Comparison of ENCODE assay signal across 10 cellular contexts in the genomic region with DNA sequence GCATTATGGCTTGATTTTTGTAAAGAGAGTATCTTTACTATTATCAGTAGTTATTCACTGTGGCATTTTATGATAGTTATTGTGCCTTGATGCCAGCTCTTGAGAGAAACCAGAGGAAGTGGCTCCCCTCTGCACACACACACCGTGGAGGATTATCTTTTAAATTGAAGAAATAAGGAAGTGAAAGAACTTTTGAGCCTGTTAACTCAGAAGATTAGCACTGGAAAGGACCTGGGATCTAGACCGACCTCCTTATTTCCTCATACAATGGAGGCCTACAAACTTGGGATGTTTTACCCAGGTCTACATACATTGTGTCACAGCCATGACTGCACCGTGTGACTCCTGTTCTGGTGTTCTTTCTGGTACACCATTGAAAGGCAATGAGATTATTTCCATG. TPM values are rescaled to one million over a fixed set of nuclear protein-coding genes. Genes with fewer than 3 reads are reported as not detected.
A peak's percentile ranks its signal among the peaks of the same experiment; 100 is the strongest.
DNase-seq lines count a peak whose midpoint lies in the region; ATAC-seq and TF ChIP-seq lines count a peak whose summit lies in the region.
"Had no signal": no experiment of that assay in that cellular context is flagged by ENCODE, and none has a peak within 500 bp of the region (broad histone marks: within the 10 kb centered on the region; RNA-seq: fewer than 3 reads in every experiment).

No MANE protein-coding gene starts in this region.

- peaks cover 69 to 93% (median 80%) of the 10 kb centered on the region in 11 experiments for H3K36me3 ChIP-seq in BLaER1 treated with 17β-estradiol and CSF1 and Interleukin-3, amounts not matched to agents 10 nM and 100 nM
- H3K36me3 ChIP-seq: brain microvascular endothelial cell had no signal

- H4K20me1 ChIP-seq in BLaER1 treated with 17β-estradiol and CSF1 and Interleukin-3, amounts not matched to agents 10 nM and 100 nM = peaks cover 0 to 81% (median 26%) of the 10 kb centered on the region in 11 experiments; a peak in 13 of 22 replicates

- DNase-seq in activated CD4-positive, alpha-beta memory T cell treated with anti-CD3 and anti-CD28 coated beads, Interleukin-2, amount 10 ng/mL, durations not matched to agents 7 days and 5 days = no peak
- no peak for DNase-seq in foreskin fibroblast
- DNase-seq in HEK293T (ENCODE audit: extremely low spot score) = no peak
- no peak for DNase-seq in COR-L47 (lab: John Stamatoyannopoulos, UW)
- DNase-seq: brain microvascular endothelial cell, foreskin melanocyte had no signal

- H3K9ac ChIP-seq in BLaER1 treated with 17β-estradiol and CSF1 and Interleukin-3, amounts not matched to agents 10 nM and 100 nM = 0 out of 22 replicates have a peak overlapping the region, but pooled peaks of 2 of the 11 experiments have one; percentile 3 to 12

- peaks cover 35 to 54% (median 46%) of the 10 kb centered on the region in 3 donors for H3K4me1 Mint-ChIP-seq in IgD-negative memory B cell
- H3K4me1 Mint-ChIP-seq in activated CD4-positive, alpha-beta memory T cell treated with anti-CD3 and anti-CD28 coated beads, Interleukin-2, amount 10 ng/mL, durations not matched to agents 7 days and 5 days = peaks cover 76% of the 10 kb centered on the region

- no peaks in the 10 kb centered on the region for H3K27me3 Mint-ChIP-seq in IgD-negative memory B cell
- no peaks in the 10 kb centered on the region for H3K27me3 Mint-ChIP-seq in activated CD4-positive, alpha-beta memory T cell treated with anti-CD3 and anti-CD28 coated beads, Interleukin-2, amount 10 ng/mL, durations not matched to agents 7 days and 5 days

- H3K27ac ChIP-seq in BLaER1 treated with 17β-estradiol and CSF1 and Interleukin-3, amounts not matched to agents 10 nM and 100 nM = peak overlapping the region in 6 of 11 experiments; percentile 35 to 63 (median 52); a peak in 9 of 22 replicates
- H3K27ac ChIP-seq: brain microvascular endothelial cell had no signal

- POLR2A ChIA-PET in activated CD4-positive, alpha-beta memory T cell treated with anti-CD3 and anti-CD28 coated beads, Interleukin-2, amount 10 ng/mL, durations not matched to agents 7 days and 5 days (lab: Charles Lee) = interaction anchor here (0.8 to 2.0 kb wide), 3 partner anchors 9 to 199 kb away, joined by 3 to 6 read pairs (median 4); a partner anchor contains a TSS
- POLR2A ChIA-PET in HEK293T (lab: Yijun Ruan, JAX) = no interaction called here

- H3K4me3 Mint-ChIP-seq in IgD-negative memory B cell = peak overlapping the region in 2 of 4 donors; percentile 35 to 66
- no peak overlapping the region for H3K4me3 Mint-ChIP-seq in activated CD4-positive, alpha-beta memory T cell treated with anti-CD3 and anti-CD28 coated beads, Interleukin-2, amount 10 ng/mL, durations not matched to agents 7 days and 5 days

- peaks cover 0 to 8% (median 0%) of the 10 kb centered on the region in 3 donors for H3K9me3 Mint-ChIP-seq in IgD-negative memory B cell
- no peaks in the 10 kb centered on the region for H3K9me3 Mint-ChIP-seq in activated CD4-positive, alpha-beta memory T cell treated with anti-CD3 and anti-CD28 coated beads, Interleukin-2, amount 10 ng/mL, durations not matched to agents 7 days and 5 days

- CTCF ChIA-PET in activated CD4-positive, alpha-beta memory T cell treated with anti-CD3 and anti-CD28 coated beads, Interleukin-2, amount 10 ng/mL, durations not matched to agents 7 days and 5 days (lab: Charles Lee) = interaction anchor here (0.8 to 1.7 kb wide), 4 partner anchors 50 to 189 kb away, joined by 3 to 7 read pairs (median 4); no protein-coding TSS in a partner anchor
- CTCF ChIA-PET in HEK293T (lab: Yijun Ruan, JAX) = no interaction called here

- H3K36me3 Mint-ChIP-seq in IgD-negative memory B cell = peaks cover 26% of the 10 kb centered on the region
- H3K36me3 Mint-ChIP-seq in activated CD4-positive, alpha-beta memory T cell treated with anti-CD3 and anti-CD28 coated beads, Interleukin-2, amount 10 ng/mL, durations not matched to agents 7 days and 5 days (ENCODE audit: low read depth) = peaks cover 74% of the 10 kb centered on the region

- H3K4me3 ChIP-seq in BLaER1 treated with 17β-estradiol and CSF1 and Interleukin-3, amounts not matched to agents 10 nM and 100 nM = no peak overlapping the region
- H3K4me3 ChIP-seq in foreskin fibroblast (ENCODE audit: low read depth in 1 of 2, low read length in 2 of 2) = no peak overlapping the region

- H3K4me1 ChIP-seq in BLaER1 treated with 17β-estradiol and CSF1 and Interleukin-3, amounts not matched to agents 10 nM and 100 nM = peaks cover 45 to 66% (median 56%) of the 10 kb centered on the region in 10 experiments

- H3K27ac Mint-ChIP-seq in IgD-negative memory B cell = peak overlapping the region in 2 of 3 donors; percentile 18 to 28
- peak overlapping the region; percentile 53 for H3K27ac Mint-ChIP-seq in activated CD4-positive, alpha-beta memory T cell treated with anti-CD3 and anti-CD28 coated beads, Interleukin-2, amount 10 ng/mL, durations not matched to agents 7 days and 5 days

- no peaks in the 10 kb centered on the region; a peak in 1 of 22 replicates for H3K9me3 ChIP-seq in BLaER1 treated with 17β-estradiol and CSF1 and Interleukin-3, amounts not matched to agents 10 nM and 100 nM (replicated peaks in 1 of 11)

- H3K27me3 ChIP-seq in BLaER1 treated with 17β-estradiol and CSF1 and Interleukin-3, amounts not matched to agents 10 nM and 100 nM = no peaks in the 10 kb centered on the region
- H3K27me3 ChIP-seq: brain microvascular endothelial cell had no signal

- ATAC-seq in GM19395 (IDR thresholded peaks at IDR 0.05; ENCODE audit: unreplicated experiment) (peak; percentile 49), HG02763 (IDR thresholded peaks at IDR 0.05; ENCODE audit: unreplicated experiment) (no peak)

- no peak for TF ChIP-seq CTCF in foreskin fibroblast (IDR thresholded peaks at IDR 0.05; ENCODE audit: low read depth, low read length)

- H3K4me2 ChIP-seq in BLaER1 treated with 17β-estradiol and CSF1 and Interleukin-3, amounts not matched to agents 10 nM and 100 nM = peak overlapping the region; percentile 30 to 65 (median 57)

TF ChIP-seq in HEK293T, 16 proteins besides CTCF, POLR2A, EP300 and RAD21:
- TF ChIP-seq CTBP1 (IDR thresholded peaks at IDR 0.05; ENCODE audit: borderline replicate concordance) (no peak), FOXM1 (IDR thresholded peaks at IDR 0.05; ENCODE audit: borderline replicate concordance) (no peak), FOXA1 (IDR thresholded peaks at IDR 0.05) (no peak), FOXK2 (IDR thresholded peaks at IDR 0.05) (no peak), SUZ12 (IDR thresholded peaks at IDR 0.05) (no peak), ZNF384 (IDR thresholded peaks at IDR 0.05) (no peak), TARDBP (IDR thresholded peaks at IDR 0.05) (no peak), L3MBTL2 (conservative IDR thresholded peaks at IDR 0.05) (no peak), ELF4 (IDR thresholded peaks at IDR 0.05) (no peak), ARNT (IDR thresholded peaks at IDR 0.05) (no peak), NFRKB (IDR thresholded peaks at IDR 0.05) (no peak)
- TF ChIP-seq, protein P1, sequence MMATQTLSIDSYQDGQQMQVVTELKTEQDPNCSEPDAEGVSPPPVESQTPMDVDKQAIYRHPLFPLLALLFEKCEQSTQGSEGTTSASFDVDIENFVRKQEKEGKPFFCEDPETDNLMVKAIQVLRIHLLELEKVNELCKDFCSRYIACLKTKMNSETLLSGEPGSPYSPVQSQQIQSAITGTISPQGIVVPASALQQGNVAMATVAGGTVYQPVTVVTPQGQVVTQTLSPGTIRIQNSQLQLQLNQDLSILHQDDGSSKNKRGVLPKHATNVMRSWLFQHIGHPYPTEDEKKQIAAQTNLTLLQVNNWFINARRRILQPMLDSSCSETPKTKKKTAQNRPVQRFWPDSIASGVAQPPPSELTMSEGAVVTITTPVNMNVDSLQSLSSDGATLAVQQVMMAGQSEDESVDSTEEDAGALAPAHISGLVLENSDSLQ (IDR thresholded peaks at IDR 0.05) = no peak

RNA-seq across cellular contexts. Expression of a gene that starts 40.5 kb away (rescaled TPM):
- polyA plus RNA-seq in IgD-negative memory B cell = 5.1 TPM
- 10 to 100 TPM; 78.9 to 81.7 TPM for total RNA-seq in activated CD4-positive, alpha-beta memory T cell treated with anti-CD3 and anti-CD28 coated beads, Interleukin-2, amount 10 ng/mL, durations not matched to agents 7 days and 5 days
